21 cellular contexts compared by ENCODE assay signal in the genomic region with DNA sequence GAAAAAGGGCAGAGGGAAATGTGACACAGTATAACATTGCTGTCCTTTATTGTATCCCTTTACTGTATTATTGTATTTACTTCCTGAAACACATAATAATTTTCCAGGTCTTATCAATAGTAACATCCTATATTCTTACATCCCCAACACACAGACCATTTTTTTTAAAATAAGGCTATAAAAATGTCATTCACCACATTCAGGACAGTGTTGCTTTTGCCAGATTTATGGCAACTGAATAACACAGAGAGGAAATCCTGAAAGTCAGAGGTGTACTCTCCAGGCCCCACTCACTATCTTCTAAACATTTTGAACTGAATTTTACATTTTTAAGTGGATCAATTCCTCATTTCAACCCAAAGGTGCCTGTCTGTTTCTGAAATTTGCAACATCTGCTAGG.
DNase-seq lines count a peak whose midpoint lies in the region; ATAC-seq, FAIRE-seq and TF ChIP-seq lines count a peak whose summit lies in the region.
"Had no signal": no experiment of that assay in that cellular context is flagged by ENCODE, and none has a peak within 500 bp of the region (broad histone marks: within the 10 kb centered on the region; RNA-seq: fewer than 3 reads in every experiment).

No MANE protein-coding gene starts in this region.

- H3F3A ChIP-seq in MM.1S (ENCODE audit: insufficient read depth, low read length): peaks cover 14% of the 10 kb centered on the region

- TF ChIP-seq CTCF in MM.1S (IDR thresholded peaks at IDR 0.05; ENCODE audit: low read length) (no peak), GM12878 (IDR thresholded peaks at IDR 0.05 in 2 of 3, conservative IDR thresholded peaks at IDR 0.05 in 1 of 3; ENCODE audit: control insufficient read depth in 2 of 3, extremely low read depth in 1 of 3, insufficient read depth in 1 of 3, low read depth in 3 of 3, low read length in 3 of 3) (no peak)

- SMC1A ChIA-PET in GM12878 (lab: Charles Lee; ENCODE audit: uncharacterized antibody, unreplicated experiment): no interaction called here

- H3K4me2 ChIP-seq in MM.1S (ENCODE audit: low read depth, low read length) (peak overlapping the region; percentile 31; the same call in 1 of the 2 replicates), GM12878 (ENCODE audit: control insufficient read depth, insufficient read depth) (no peak overlapping the region)
- H3K4me2 ChIP-seq: PC-9 had no signal

- H3K9ac ChIP-seq in MM.1S (ENCODE audit: low read length) (no peak overlapping the region), GM12878 (ENCODE audit: control insufficient read depth, insufficient read depth, low read length) (no peak overlapping the region)

- no peak for FAIRE-seq in GM12878 (lab: Jason Lieb, UNC)
- FAIRE-seq: GM12892 had no signal

- H3K27ac ChIP-seq in MM.1S (ENCODE audit: low read length): no peak overlapping the region; the same call in 1 of the 2 replicates
- H3K27ac ChIP-seq in GM12878 (ENCODE audit: control insufficient read depth, insufficient read depth): peak overlapping the region; percentile 11; the same call in 1 of the 2 replicates
- H3K27ac ChIP-seq: PC-9 had no signal

- no peaks in the 10 kb centered on the region for H3K27me3 Mint-ChIP-seq in activated naive CD4-positive, alpha-beta T cell treated with anti-CD3 and anti-CD28 coated beads, Interleukin-2, amount 50 U/mL, for 24 hours
- no peaks in the 10 kb centered on the region for H3K27me3 Mint-ChIP-seq in activated naive CD4-positive, alpha-beta T cell treated with anti-CD3 and anti-CD28 coated beads, Interleukin-2, amount 10 ng/mL, durations not matched to agents 7 days and 5 days
- H3K27me3 Mint-ChIP-seq in naive thymus-derived CD8-positive, alpha-beta T cell: no peaks in the 10 kb centered on the region

- H3K9me3 ChIP-seq in MM.1S (replicated peaks; ENCODE audit: insufficient read depth, low read length) (no peaks in the 10 kb centered on the region), GM12878 (replicated peaks; ENCODE audit: control insufficient read depth, insufficient read depth, low read length) (no peaks in the 10 kb centered on the region)
- H3K9me3 ChIP-seq: BE2C had no signal

- peak overlapping the region; percentile 55 for H3K27ac Mint-ChIP-seq in activated naive CD4-positive, alpha-beta T cell treated with anti-CD3 and anti-CD28 coated beads, Interleukin-2, amount 50 U/mL, for 24 hours
- H3K27ac Mint-ChIP-seq in activated naive CD4-positive, alpha-beta T cell treated with anti-CD3 and anti-CD28 coated beads, Interleukin-2, amount 10 ng/mL, durations not matched to agents 7 days and 5 days: no peak overlapping the region
- peak overlapping the region in 6 of 10 donors; percentile 21 to 84 (median 57) for H3K27ac Mint-ChIP-seq in naive thymus-derived CD8-positive, alpha-beta T cell
- H3K27ac Mint-ChIP-seq: HFFc6 had no signal

- peak; percentile 29 for ATAC-seq in GM12878
- ATAC-seq in naive thymus-derived CD8-positive, alpha-beta T cell: no peak

- no peak for TF ChIP-seq RAD21 in GM12878 (IDR thresholded peaks at IDR 0.05; ENCODE audit: insufficient read depth, low read depth, low read length)

- intact Hi-C loops in GM12878 (cut with micrococcal nuclease; ENCODE audit: unreplicated experiment): no loop called here

- peaks cover 17% of the 10 kb centered on the region for H3K36me3 Mint-ChIP-seq in activated naive CD4-positive, alpha-beta T cell treated with anti-CD3 and anti-CD28 coated beads, Interleukin-2, amount 50 U/mL, for 24 hours
- H3K36me3 Mint-ChIP-seq in activated naive CD4-positive, alpha-beta T cell treated with anti-CD3 and anti-CD28 coated beads, Interleukin-2, amount 10 ng/mL, durations not matched to agents 7 days and 5 days: peaks cover 21% of the 10 kb centered on the region
- peaks cover 5 to 18% (median 14%) of the 10 kb centered on the region in 3 donors for H3K36me3 Mint-ChIP-seq in naive thymus-derived CD8-positive, alpha-beta T cell

- RAD21 ChIA-PET in GM12878 (lab: Charles Lee; ENCODE audit: unreplicated experiment): interaction anchor here (1.1 kb wide), 1 partner anchor 361 kb away, joined by 3 read pairs; a partner anchor contains a TSS

- H2AFZ ChIP-seq in MM.1S (ENCODE audit: low read length): no peak overlapping the region
- no peak overlapping the region for H2AFZ ChIP-seq in GM12878 (ENCODE audit: control insufficient read depth, low read depth, low read length)
- H2AFZ ChIP-seq: PC-9 had no signal

- H3K4me3 ChIP-seq in MM.1S (ENCODE audit: low read length): no peak overlapping the region
- H3K4me3 ChIP-seq in GM12878: no peak overlapping the region
- H3K4me3 ChIP-seq: PC-9 had no signal

- H3K27me3 ChIP-seq in MM.1S (replicated peaks; ENCODE audit: insufficient read depth, low read length) (no peaks in the 10 kb centered on the region), GM12878 (replicated peaks in 1 of 2; ENCODE audit: control insufficient read depth in 2 of 2, insufficient read depth in 2 of 2, low read length in 1 of 2) (no peaks in the 10 kb centered on the region)
- H3K27me3 ChIP-seq: BE2C had no signal

- no peaks in the 10 kb centered on the region for H3K9me2 ChIP-seq in MM.1S (replicated peaks; ENCODE audit: insufficient read depth, low read length)

- H3K4me1 Mint-ChIP-seq in activated naive CD4-positive, alpha-beta T cell treated with anti-CD3 and anti-CD28 coated beads, Interleukin-2, amount 50 U/mL, for 24 hours: peaks cover 77% of the 10 kb centered on the region
- peaks cover 13% of the 10 kb centered on the region for H3K4me1 Mint-ChIP-seq in activated naive CD4-positive, alpha-beta T cell treated with anti-CD3 and anti-CD28 coated beads, Interleukin-2, amount 10 ng/mL, durations not matched to agents 7 days and 5 days
- peaks cover 28 to 76% (median 63%) of the 10 kb centered on the region in 4 donors for H3K4me1 Mint-ChIP-seq in naive thymus-derived CD8-positive, alpha-beta T cell

- CTCF ChIA-PET in activated naive CD4-positive, alpha-beta T cell treated with anti-CD3 and anti-CD28 coated beads, Interleukin-2, amount 10 ng/mL, durations not matched to agents 7 days and 5 days (lab: Charles Lee): no interaction called here
- CTCF ChIA-PET in GM12878 (lab: Yijun Ruan, JAX): interaction anchor here (2.8 kb wide), 1 partner anchor 26 kb away, joined by 9 read pairs; no protein-coding TSS in a partner anchor

- no peaks in the 10 kb centered on the region for H3K9me3 Mint-ChIP-seq in activated naive CD4-positive, alpha-beta T cell treated with anti-CD3 and anti-CD28 coated beads, Interleukin-2, amount 50 U/mL, for 24 hours
- H3K9me3 Mint-ChIP-seq in activated naive CD4-positive, alpha-beta T cell treated with anti-CD3 and anti-CD28 coated beads, Interleukin-2, amount 10 ng/mL, durations not matched to agents 7 days and 5 days: no peaks in the 10 kb centered on the region
- no peaks in the 10 kb centered on the region for H3K9me3 Mint-ChIP-seq in naive thymus-derived CD8-positive, alpha-beta T cell
- H3K9me3 Mint-ChIP-seq: HFFc6 had no signal

- H4K20me1 ChIP-seq in MM.1S (ENCODE audit: insufficient read depth, low read length) (no peaks in the 10 kb centered on the region), GM12878 (ENCODE audit: control insufficient read depth, insufficient read depth) (no peaks in the 10 kb centered on the region)

- no TSS peak for BruUV-seq in GM12878 (replicated peaks; lab: Mats Ljungman, UMichigan)

- in situ Hi-C loops in GM12878 (cut with MboI): no loop called here

- H3K4me1 ChIP-seq in MM.1S (ENCODE audit: low read length) (peaks cover 35% of the 10 kb centered on the region), GM12878 (ENCODE audit: control insufficient read depth, insufficient read depth, low read length) (peaks cover 26% of the 10 kb centered on the region)
- H3K4me1 ChIP-seq: BE2C had no signal

- H3K4me3 Mint-ChIP-seq in activated naive CD4-positive, alpha-beta T cell treated with anti-CD3 and anti-CD28 coated beads, Interleukin-2, amount 50 U/mL, for 24 hours: no peak overlapping the region
- H3K4me3 Mint-ChIP-seq in activated naive CD4-positive, alpha-beta T cell treated with anti-CD3 and anti-CD28 coated beads, Interleukin-2, amount 10 ng/mL, durations not matched to agents 7 days and 5 days: no peak overlapping the region
- no peak overlapping the region for H3K4me3 Mint-ChIP-seq in naive thymus-derived CD8-positive, alpha-beta T cell
- H3K4me3 Mint-ChIP-seq: HFFc6 had no signal

- POLR2A ChIA-PET in GM12878 (lab: Charles Lee): interaction anchor here (1.0 kb wide), 1 partner anchor 13 kb away, joined by 4 read pairs; no protein-coding TSS in a partner anchor
- POLR2A ChIA-PET in naive thymus-derived CD8-positive, alpha-beta T cell (lab: Charles Lee): no interaction called here

- no peaks in the 10 kb centered on the region for H3K36me3 ChIP-seq in MM.1S (replicated peaks; ENCODE audit: insufficient read depth, low read length)
- H3K36me3 ChIP-seq in GM12878 (ENCODE audit: control insufficient read depth in 2 of 2, insufficient read depth in 2 of 2, low read length in 1 of 2): no peaks in the 10 kb centered on the region
- H3K36me3 ChIP-seq: BE2C had no signal

- H3K79me2 ChIP-seq in MM.1S (ENCODE audit: low read length) (peaks cover 16% of the 10 kb centered on the region; the same call in 1 of the 2 replicates), GM12878 (ENCODE audit: control insufficient read depth, insufficient read depth, low read length) (no peaks in the 10 kb centered on the region; the same call in 1 of the 2 replicates)

- no peak for DNase-seq in activated naive CD4-positive, alpha-beta T cell treated with anti-CD3 and anti-CD28 coated beads, Interleukin-2, amount 10 ng/mL, durations not matched to agents 7 days and 5 days
- DNase-seq in MM.1S: no peak
- no peak for DNase-seq in GM12878 (ENCODE audit: low read depth, low spot score)
- no peak for DNase-seq in naive thymus-derived CD8-positive, alpha-beta T cell
- no peak for DNase-seq in NCI-H1092 (lab: John Stamatoyannopoulos, UW)
- DNase-seq in NK-92 treated with Interleukin-12 subunit alpha and Interleukin-12 subunit beta, amount 100 ng/mL, for 24 hours (lab: John Stamatoyannopoulos, UW): no peak
- DNase-seq: BE2C, COR-L47, DND-41, H7, HFFc6, Karpas-422, NCI-H1417 treated with DMSO at 0.1 percent for 48 hours, NCI-H1930, NCI-H345, NCI-H524 treated with DMSO at 0.1 percent for 48 hours, PC-9, RPMI8226, SHP77 had no signal

- TF ChIP-seq EP300 in GM12878 (IDR thresholded peaks at IDR 0.05; ENCODE audit: borderline replicate concordance in 1 of 2, control insufficient read depth in 1 of 2, low read depth in 2 of 2, low read length in 2 of 2): no peak

- no peak for TF ChIP-seq POLR2A in GM12878 (IDR thresholded peaks at IDR 0.05; ENCODE audit: low read depth, low read length)

TF ChIP-seq in GM12878, 131 proteins besides CTCF, POLR2A, EP300 and RAD21:
- TF ChIP-seq CBFB (IDR thresholded peaks at IDR 0.05; ENCODE audit: low read depth) (no peak), SPI1 (IDR thresholded peaks at IDR 0.05; ENCODE audit: borderline replicate concordance, insufficient read depth, low read depth, low read length) (peak; percentile 4; the same call in 1 of the 2 replicates)
